1 cellular context compared by ENCODE assay signal in genomic region chr17:43615330-43615729, GRCh38.
TF ChIP-seq lines count a peak whose summit lies in the region.

No MANE protein-coding gene starts in this region.

TF ChIP-seq in GM23338, 12 proteins besides CTCF, POLR2A, EP300 and RAD21 (continued from another document):
- TF ChIP-seq ZNF462 (CRISPR knock-in tag; IDR thresholded peaks at IDR 0.05) = no peak
- TF ChIP-seq EZH2 (IDR thresholded peaks at IDR 0.05; ENCODE audit: low read depth, unreplicated experiment) = no peak
- no peak for TF ChIP-seq ZNF114 (CRISPR knock-in tag; IDR thresholded peaks at IDR 0.05)
- TF ChIP-seq REST (IDR thresholded peaks at IDR 0.05; ENCODE audit: unreplicated experiment) = no peak
- no peak for TF ChIP-seq CREB1 (CRISPR knock-in tag; IDR thresholded peaks at IDR 0.05; ENCODE audit: low read depth)
